8 cellular contexts compared by ENCODE assay signal in the genomic region with DNA sequence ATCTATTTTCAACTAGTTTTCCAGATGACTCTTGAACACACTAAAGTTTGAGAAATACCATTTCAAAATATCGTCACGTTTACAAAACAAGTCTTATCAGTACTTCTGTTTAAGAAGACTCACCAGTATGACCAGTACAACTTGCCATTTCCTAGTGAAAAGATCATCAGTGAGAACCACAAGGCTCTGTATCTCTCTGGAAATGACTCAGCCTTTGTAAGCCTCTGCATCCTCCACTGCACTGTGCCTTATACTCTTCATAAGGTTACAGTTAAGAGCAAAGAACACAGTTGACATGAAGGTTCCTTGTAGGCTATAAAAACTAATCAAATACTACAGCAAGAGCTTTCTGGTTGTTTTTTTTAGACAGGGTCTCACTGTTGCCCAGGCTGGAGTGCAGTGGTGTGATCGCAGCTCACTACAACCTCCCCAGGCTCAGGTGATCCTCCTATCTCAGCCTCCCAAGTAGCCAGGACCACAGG. TPM values are rescaled to one million over a fixed set of nuclear protein-coding genes. Genes with fewer than 3 reads are reported as not detected.
DNase-seq lines count a peak whose midpoint lies in the region; ATAC-seq and TF ChIP-seq lines count a peak whose summit lies in the region.

No MANE protein-coding gene starts in this region.

- DNase-seq in GM04504 (ENCODE audit: low read depth): peak; percentile 59
- DNase-seq in dedifferentiated amniotic fluid mesenchymal stem cell (ENCODE audit: extremely low spot score): peak; percentile 50
- DNase-seq in Right ventricle myocardium inferior (ENCODE audit: missing footprints): no peak
- DNase-seq in inferior parietal cortex (ENCODE audit: extremely low spot score): no peak
- no peak for DNase-seq in dorsolateral prefrontal cortex
- no peak for DNase-seq in activated CD8-positive, alpha-beta memory T cell treated with anti-CD3 and anti-CD28 coated beads, Interleukin-2, amount 50 U/mL, for 48 hours

- H3K4me3 ChIP-seq in dorsolateral prefrontal cortex: no peak overlapping the region

- no peak overlapping the region for H3K27ac ChIP-seq in dorsolateral prefrontal cortex

- H3K27me3 ChIP-seq in dorsolateral prefrontal cortex: no peaks in the 10 kb centered on the region

- no peak for TF ChIP-seq CTCF in dorsolateral prefrontal cortex (IDR thresholded peaks at IDR 0.05 in 54 of 56, conservative IDR thresholded peaks at IDR 0.05 in 2 of 56; ENCODE audit: low read depth in 1 of 56, partially characterized antibody in 56 of 56)

- intact Hi-C loops in Right ventricle myocardium inferior (cut with DNase I) (no loop called here), dorsolateral prefrontal cortex (cut with DNase I) (no loop called here)

- peak; percentile 95 for ATAC-seq in GM21367 (IDR thresholded peaks at IDR 0.05; ENCODE audit: unreplicated experiment)
- ATAC-seq in HG03521 (IDR thresholded peaks at IDR 0.05; ENCODE audit: unreplicated experiment): peak; percentile 90
- ATAC-seq in Right ventricle myocardium inferior: no peak

RNA-seq across cellular contexts. Expression of gene VTI1B, which starts 5.7 kb away (rescaled TPM):
- 114 TPM for total RNA-seq in Right ventricle myocardium inferior
- total RNA-seq in dorsolateral prefrontal cortex: 100 to 1,000 TPM; 101 to 177 (median 140) TPM

RNA-seq across cellular contexts. Expression of gene RDH11, which starts 15.4 kb away (rescaled TPM):
- total RNA-seq in Right ventricle myocardium inferior: 14.3 TPM
- total RNA-seq in dorsolateral prefrontal cortex: 100 to 1,000 TPM in 1 of 120 experiments, 10 to 100 TPM in 119; 51.8 to 100 (median 78.6) TPM

RNA-seq across cellular contexts. Expression of gene RDH12, which starts 21.5 kb away (rescaled TPM):
- not detected for total RNA-seq in Right ventricle myocardium inferior
- 1 to 10 TPM in 95 of 120 experiments, under 1 TPM in 25; 0.42 to 7.0 (median 1.6) TPM for total RNA-seq in dorsolateral prefrontal cortex

Comparison
In these comparisons a context has a peak if more than half of its experiments do, and no peak if none do; other contexts are left out.
1. DNase-seq: peak in GM04504 (single experiment) and dedifferentiated amniotic fluid mesenchymal stem cell (single experiment); none in Right ventricle myocardium inferior (single experiment), inferior parietal cortex (single experiment), dorsolateral prefrontal cortex (0 of 10) and activated CD8-positive, alpha-beta memory T cell treated with anti-CD3 and anti-CD28 coated beads, Interleukin-2, amount 50 U/mL, for 48 hours (single experiment).